Comparison of ENCODE assay signal across 9 cellular contexts in genomic region chr1:61641171-61641570, GRCh38.
A peak's percentile ranks its signal among the peaks of the same experiment; 100 is the strongest.
DNase-seq lines count a peak whose midpoint lies in the region; ATAC-seq and TF ChIP-seq lines count a peak whose summit lies in the region.
"Had no signal": no experiment of that assay in that cellular context is flagged by ENCODE, and none has a peak within 500 bp of the region (broad histone marks: within the 10 kb centered on the region; RNA-seq: fewer than 3 reads in every experiment).

No MANE protein-coding gene starts in this region.

- H3K36me3 Mint-ChIP-seq in T-cell = no peaks in the 10 kb centered on the region

- H3K9me3 ChIP-seq in GM23248 (ENCODE audit: low read depth) = no peaks in the 10 kb centered on the region
- H3K9me3 ChIP-seq in heart left ventricle = no peaks in the 10 kb centered on the region
- no peaks in the 10 kb centered on the region for H3K9me3 ChIP-seq in skeletal muscle satellite cell (replicated peaks; ENCODE audit: low read length)
- H3K9me3 ChIP-seq: pancreas had no signal

- no peaks in the 10 kb centered on the region for H3K9me3 Mint-ChIP-seq in T-cell

- H3K36me3 ChIP-seq in GM23248 (ENCODE audit: low read depth) (no peaks in the 10 kb centered on the region), heart left ventricle (no peaks in the 10 kb centered on the region), skeletal muscle satellite cell (ENCODE audit: insufficient read depth, low read length) (no peaks in the 10 kb centered on the region)
- H3K36me3 ChIP-seq: pancreas had no signal

- CTCF ChIA-PET in T-cell (lab: Charles Lee) = interaction anchor here in 1 of 2 donors (0.6 kb wide), 1 partner anchor 595 kb away, joined by 3 read pairs; no protein-coding TSS in a partner anchor

- 48% methylated on average over 12 of the region's 12 CpGs for WGBS in GM23248 (ENCODE audit: low coverage in 1 of 2, low lambda C conversion rate in 2 of 2, missing lambda C conversion rate in 2 of 2), 2 experiments
- 55 to 69% (median 64%) methylated on average over 12 of the region's 12 CpGs for WGBS in heart left ventricle, 4 donors

- peak overlapping the region; percentile 51 for H3K9ac ChIP-seq in GM23248
- H3K9ac ChIP-seq in skeletal muscle satellite cell (ENCODE audit: low read depth, low read length) = peak overlapping the region; percentile 61

- ATAC-seq in T-cell (replicated peaks in 1 of 4) = peak in 2 of 4 experiments; percentile 8 to 29
- ATAC-seq in heart left ventricle = peak; percentile 8 to 34 (median 24)
- no peak for ATAC-seq in GM21390 (IDR thresholded peaks at IDR 0.05; ENCODE audit: unreplicated experiment)
- no peak for ATAC-seq in HG03521 (IDR thresholded peaks at IDR 0.05; ENCODE audit: unreplicated experiment)

- no peak for TF ChIP-seq POLR2A in heart left ventricle (IDR thresholded peaks at IDR 0.05)

- peak overlapping the region; percentile 58 to 74 (median 58) for H3K4me3 Mint-ChIP-seq in T-cell

- H3K4me2 ChIP-seq in GM23248 (ENCODE audit: unreplicated experiment) (peak overlapping the region; percentile 72), skeletal muscle satellite cell (ENCODE audit: low read length) (peak overlapping the region; percentile 81)

- DNase-seq in GM23248 (no peak), T-cell (no peak), heart left ventricle (peak in 1 of 5 donors; percentile 32), NCI-H748 (lab: John Stamatoyannopoulos, UW; ENCODE audit: unreplicated experiment) (no peak), kidney tubule cell (ENCODE audit: low spot score) (no peak)

- H3K27me3 ChIP-seq in GM23248 (replicated peaks; ENCODE audit: insufficient read depth) (no peaks in the 10 kb centered on the region), heart left ventricle (no peaks in the 10 kb centered on the region), skeletal muscle satellite cell (ENCODE audit: control insufficient read depth, insufficient read depth, low read length) (no peaks in the 10 kb centered on the region)
- H3K27me3 ChIP-seq: pancreas had no signal

- peak overlapping the region; percentile 77 for H2AFZ ChIP-seq in GM23248

- H3K4me3 ChIP-seq in GM23248 (peak overlapping the region; percentile 60), heart left ventricle (peak overlapping the region in 8 of 12 donors; percentile 3 to 50 (median 41)), skeletal muscle satellite cell (ENCODE audit: low read length) (peak overlapping the region; percentile 53)
- H3K4me3 ChIP-seq: pancreas had no signal

- POLR2A ChIA-PET in T-cell (lab: Charles Lee) = no interaction called here

- H3K27ac Mint-ChIP-seq in T-cell = peak overlapping the region in 1 of 2 donors; percentile 14

- no peaks in the 10 kb centered on the region for H4K20me1 ChIP-seq in GM23248 (ENCODE audit: insufficient read depth)

- in situ Hi-C loops in GM23248 (cut with MboI) = no loop called here

- intact Hi-C loops in heart left ventricle (cut with DNase I) = loop anchor here in 9 of 10 donors (5.0 to 10.0 kb wide), 9 partner anchors 179 to 1356 kb away; no protein-coding TSS in a partner anchor

- H3K27me3 Mint-ChIP-seq in T-cell = peaks cover 0 to 2% of the 10 kb centered on the region in 2 donors

- H3K4me1 Mint-ChIP-seq in T-cell = peaks cover 7 to 14% (median 10%) of the 10 kb centered on the region in 3 donors

- no peaks in the 10 kb centered on the region for H3K9me2 ChIP-seq in GM23248 (ENCODE audit: insufficient read depth)

- no peaks in the 10 kb centered on the region for H3K4me1 ChIP-seq in GM23248 (ENCODE audit: insufficient read depth)
- H3K4me1 ChIP-seq in heart left ventricle = peaks cover 0 to 46% (median 10%) of the 10 kb centered on the region in 12 donors
- peaks cover 16% of the 10 kb centered on the region for H3K4me1 ChIP-seq in skeletal muscle satellite cell (ENCODE audit: control insufficient read depth, insufficient read depth, low read length)
- H3K4me1 ChIP-seq: pancreas had no signal

- H3F3A ChIP-seq in GM23248 (ENCODE audit: insufficient read depth) = no peaks in the 10 kb centered on the region

- H3K79me2 ChIP-seq in GM23248 (ENCODE audit: insufficient read depth) = no peaks in the 10 kb centered on the region

- H3K27ac ChIP-seq in GM23248 = no peak overlapping the region
- H3K27ac ChIP-seq in heart left ventricle = peak overlapping the region; percentile 37 to 88 (median 75)
- H3K27ac ChIP-seq: pancreas had no signal

- TF ChIP-seq CTCF in heart left ventricle (IDR thresholded peaks at IDR 0.05) = no peak

Comparison
In these comparisons a context has a peak if more than half of its experiments do, and no peak if none do; other contexts are left out.
1. ATAC-seq: peak in heart left ventricle (4 of 4); none in GM21390 (single experiment) and HG03521 (single experiment).
2. Peak in every context shown above with its lines, with median percentiles within 50 percentile points of each other: H3K4me3 ChIP-seq.